ENCODE assay signal across 6 cellular contexts in the genomic region with DNA sequence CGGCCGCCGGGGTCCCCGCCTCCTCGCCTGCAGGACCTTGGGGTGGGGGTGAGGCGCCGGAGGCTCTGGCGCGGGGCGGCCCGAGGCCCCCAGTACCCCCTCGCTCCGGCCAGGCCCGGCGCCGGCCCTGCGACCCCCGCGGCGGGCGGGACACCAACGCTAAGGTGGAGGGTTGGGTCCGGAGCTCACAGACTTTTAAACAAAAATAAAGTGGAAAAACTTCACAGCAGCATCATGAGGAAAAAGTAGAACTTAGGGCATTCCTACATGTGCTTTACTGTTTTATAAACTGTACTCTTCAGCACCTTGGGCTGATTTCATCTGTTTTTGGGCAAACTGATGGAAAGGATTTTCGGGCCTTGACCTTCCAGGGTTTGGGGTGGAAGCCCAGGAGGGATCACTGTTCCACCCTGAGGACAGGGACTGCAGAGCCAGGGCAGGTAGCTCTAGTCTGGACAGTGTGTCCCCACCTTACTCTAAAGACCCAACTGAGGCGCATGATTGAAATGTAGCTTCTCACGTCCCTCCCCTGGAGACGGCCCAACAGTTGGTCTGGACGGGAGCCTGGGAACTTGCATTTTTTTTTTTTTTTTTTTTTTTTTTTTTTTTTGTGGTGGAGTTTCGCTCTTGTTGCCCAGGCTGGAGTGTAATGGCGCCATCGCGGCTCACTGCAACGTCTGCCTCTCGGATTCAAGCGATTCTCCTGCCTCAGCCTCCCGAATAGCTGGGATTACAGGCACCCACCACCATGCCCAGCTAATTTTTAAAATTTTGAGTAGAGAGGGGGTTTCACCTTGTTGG. TPM values are rescaled to one million over a fixed set of nuclear protein-coding genes. Genes with fewer than 3 reads are reported as not detected.
A peak's percentile ranks its signal among the peaks of the same experiment; 100 is the strongest.
DNase-seq lines count a peak whose midpoint lies in the region; ATAC-seq and TF ChIP-seq lines count a peak whose summit lies in the region.

No MANE protein-coding gene starts in this region.

- H3K9me2 ChIP-seq in DOHH2 (replicated peaks; ENCODE audit: control insufficient read depth, low read length) = no peaks in the 10 kb centered on the region

- peak overlapping the region; percentile 16; the same call in 1 of the 2 replicates for H3K27ac ChIP-seq in DOHH2 (ENCODE audit: low read depth, low read length)

- peak; percentile 21 for DNase-seq in astrocyte of the spinal cord (ENCODE audit: low read depth, low spot score)
- no peak for DNase-seq in naive B cell

- peak overlapping the region; percentile 81 for H3K4me2 ChIP-seq in DOHH2 (ENCODE audit: low read length)

- H3K4me1 ChIP-seq in DOHH2 (ENCODE audit: control insufficient read depth, low read length) = peaks cover 41% of the 10 kb centered on the region

- no peaks in the 10 kb centered on the region for H3K9me3 ChIP-seq in DOHH2 (ENCODE audit: control insufficient read depth, insufficient read depth, low read length)

- H3K36me3 ChIP-seq in DOHH2 (ENCODE audit: control insufficient read depth, low read length) = peaks cover 23% of the 10 kb centered on the region

- TF ChIP-seq CTCF in DOHH2 (IDR thresholded peaks at IDR 0.05; ENCODE audit: low read depth, low read length, poor library complexity, severe bottlenecking) = no peak
- no peak for TF ChIP-seq CTCF in astrocyte of the spinal cord (IDR thresholded peaks at IDR 0.05; ENCODE audit: low read depth, low read length)

- H3K4me1 Mint-ChIP-seq in naive B cell = peaks cover 36 to 53% (median 42%) of the 10 kb centered on the region in 3 donors

- in situ Hi-C loops in astrocyte of the spinal cord (cut with HindIII; ENCODE audit: low sequenced_read_pairs) = no loop called here

- peak; percentile 3 for ATAC-seq in HG03520 (IDR thresholded peaks at IDR 0.05; ENCODE audit: unreplicated experiment)
- ATAC-seq in naive B cell (ENCODE audit: low read depth in 2 of 2) = no peak
- ATAC-seq in HG03025 (IDR thresholded peaks at IDR 0.05; ENCODE audit: low FRiP score, unreplicated experiment) = no peak
- ATAC-seq in GM21367 (IDR thresholded peaks at IDR 0.05; ENCODE audit: unreplicated experiment) = no peak

- peaks cover 3 to 7% of the 10 kb centered on the region in 2 donors for H3K36me3 Mint-ChIP-seq in naive B cell

- peaks cover 0 to 2% (median under 1%) of the 10 kb centered on the region in 7 donors for H3K9me3 Mint-ChIP-seq in naive B cell

- peaks cover 3% of the 10 kb centered on the region; the same call in 1 of the 2 replicates for H4K20me1 ChIP-seq in DOHH2 (ENCODE audit: control insufficient read depth, insufficient read depth, low read depth, low read length)

- H3K4me3 Mint-ChIP-seq in naive B cell = peak overlapping the region; percentile 78 to 95 (median 92)

- H3K79me2 ChIP-seq in DOHH2 (ENCODE audit: control insufficient read depth, low read length) = peaks cover 52% of the 10 kb centered on the region

- peak overlapping the region; percentile 12 to 94 (median 80) for H3K27ac Mint-ChIP-seq in naive B cell

- no peaks in the 10 kb centered on the region for H3K27me3 ChIP-seq in DOHH2 (ENCODE audit: control insufficient read depth, low read length)

- H3F3A ChIP-seq in DOHH2 (ENCODE audit: control insufficient read depth, insufficient read depth) = no peaks in the 10 kb centered on the region

- peak overlapping the region; percentile 96 for H3K4me3 ChIP-seq in DOHH2 (ENCODE audit: low read length)
- H3K4me3 ChIP-seq in astrocyte of the spinal cord (ENCODE audit: low read depth, low read length) = peak overlapping the region; percentile 78

- H3K27me3 Mint-ChIP-seq in naive B cell = no peaks in the 10 kb centered on the region

RNA-seq across cellular contexts. Expression of a gene that starts 0.7 kb away (rescaled TPM):
- polyA plus RNA-seq in naive B cell (ENCODE audit: low read depth in 6 of 6) = 100 to 1,000 TPM in 1 of 6 donors, 10 to 100 TPM in 5; 78.9 to 128 (median 86.2) TPM

RNA-seq across cellular contexts. Expression of a gene that starts 25.3 kb away (rescaled TPM):
- polyA plus RNA-seq in naive B cell (ENCODE audit: low read depth in 6 of 6) = 10 to 100 TPM; 15.7 to 39.6 (median 25.4) TPM

RNA-seq across cellular contexts. Expression of a gene that starts 37.5 kb away (rescaled TPM):
- 10 to 100 TPM in 3 of 6 donors, 1 to 10 TPM in 3; 2.5 to 16.4 (median 11.0) TPM for polyA plus RNA-seq in naive B cell (ENCODE audit: low read depth in 6 of 6)

RNA-seq across cellular contexts. Expression of a gene that starts 50.4 kb away (rescaled TPM):
- polyA plus RNA-seq in naive B cell (ENCODE audit: low read depth in 6 of 6) = 100 to 1,000 TPM in 1 of 6 donors, 10 to 100 TPM in 5; 53.9 to 103 (median 75.5) TPM
